Comparison of ENCODE assay signal across 1 cellular context in genomic region chr9:123406691-123407536, GRCh38.
TF ChIP-seq lines count a peak whose summit lies in the region.

No MANE protein-coding gene starts in this region.

TF ChIP-seq in K562, 482 proteins besides CTCF, POLR2A, EP300 and RAD21 (continued from another document and continues in another):
- no peak for TF ChIP-seq ZBTB5 (IDR thresholded peaks at IDR 0.05)
- TF ChIP-seq SIX5 (IDR thresholded peaks at IDR 0.05; ENCODE audit: borderline replicate concordance in 1 of 2, insufficient read depth in 1 of 2, low read depth in 1 of 2, low read length in 2 of 2): no peak
- no peak for TF ChIP-seq ZNF23 (CRISPR knock-in tag; IDR thresholded peaks at IDR 0.05)
- TF ChIP-seq TRIM25 (IDR thresholded peaks at IDR 0.05; ENCODE audit: borderline replicate concordance): no peak
- TF ChIP-seq TCF15 (CRISPR knock-in tag; IDR thresholded peaks at IDR 0.05): no peak
- TF ChIP-seq HES1 (IDR thresholded peaks at IDR 0.05; ENCODE audit: low read depth): 0 out of 2 replicates have a peak, but pooled peaks have one; percentile 35
- TF ChIP-seq LCOR (CRISPR knock-in tag; IDR thresholded peaks at IDR 0.05): no peak
- no peak for TF ChIP-seq FOXJ3 (CRISPR knock-in tag; IDR thresholded peaks at IDR 0.05)
- TF ChIP-seq RNF219 (CRISPR knock-in tag; IDR thresholded peaks at IDR 0.05): no peak
- no peak for TF ChIP-seq ZNF3 (CRISPR knock-in tag; IDR thresholded peaks at IDR 0.05)
- TF ChIP-seq HDAC6 (IDR thresholded peaks at IDR 0.05; ENCODE audit: low read depth, low read length): no peak
- TF ChIP-seq ZSCAN29 (IDR thresholded peaks at IDR 0.05): no peak
- no peak for TF ChIP-seq ZNF174 (CRISPR knock-in tag; IDR thresholded peaks at IDR 0.05)
- TF ChIP-seq DDX20 (tag; IDR thresholded peaks at IDR 0.05; ENCODE audit: low read depth): no peak
- no peak for TF ChIP-seq ZNF444 (CRISPR knock-in tag; IDR thresholded peaks at IDR 0.05)
- no peak for TF ChIP-seq YBX1 (IDR thresholded peaks at IDR 0.05)
- TF ChIP-seq ZNF512 (tag; IDR thresholded peaks at IDR 0.05): no peak
- TF ChIP-seq CBX8 (IDR thresholded peaks at IDR 0.05; ENCODE audit: borderline replicate concordance, extremely low read depth, low read depth, low read length, poor library complexity, severe bottlenecking): no peak
- TF ChIP-seq POLR2G (IDR thresholded peaks at IDR 0.05; ENCODE audit: low read depth, low read length): no peak
- TF ChIP-seq SIN3B (IDR thresholded peaks at IDR 0.05; ENCODE audit: low read depth): no peak
- TF ChIP-seq MXD1 (CRISPR knock-in tag; IDR thresholded peaks at IDR 0.05; ENCODE audit: borderline replicate concordance, poor library complexity, severe bottlenecking): no peak
- TF ChIP-seq SAFB2 (IDR thresholded peaks at IDR 0.05; ENCODE audit: borderline replicate concordance, low read depth, low read length, severe bottlenecking): no peak
- no peak for TF ChIP-seq E2F8 (IDR thresholded peaks at IDR 0.05; ENCODE audit: low read depth, partially characterized antibody)
- TF ChIP-seq FOXA1 (IDR thresholded peaks at IDR 0.05; ENCODE audit: borderline replicate concordance): no peak
- no peak for TF ChIP-seq ZNF518B (CRISPR knock-in tag; IDR thresholded peaks at IDR 0.05)
- TF ChIP-seq ZNF75A (CRISPR knock-in tag; IDR thresholded peaks at IDR 0.05): no peak
- TF ChIP-seq CHD4 (IDR thresholded peaks at IDR 0.05; ENCODE audit: insufficient read depth, insufficient replicate concordance, low read depth, low read length, poor library complexity, severe bottlenecking): no peak
- TF ChIP-seq CCAR2 (IDR thresholded peaks at IDR 0.05; ENCODE audit: low read depth, low read length): no peak
- TF ChIP-seq BDP1 (IDR thresholded peaks at IDR 0.05; ENCODE audit: insufficient read depth, insufficient read length): no peak
- TF ChIP-seq CLOCK (CRISPR knock-in tag; IDR thresholded peaks at IDR 0.05; ENCODE audit: borderline replicate concordance): no peak
- TF ChIP-seq PTBP1 (IDR thresholded peaks at IDR 0.05; ENCODE audit: low read depth, low read length): no peak
- 0 out of 4 replicates have a peak, but pooled peaks of 1 of the 2 experiments have one; percentile 10 for TF ChIP-seq FOXA3 (CRISPR knock-in tag; conservative IDR thresholded peaks at IDR 0.05 in 1 of 2, IDR thresholded peaks at IDR 0.05 in 1 of 2)
- TF ChIP-seq ZNF197 (CRISPR knock-in tag; IDR thresholded peaks at IDR 0.05; ENCODE audit: low read depth): no peak
- no peak for TF ChIP-seq TFAM (CRISPR knock-in tag; conservative IDR thresholded peaks at IDR 0.05)
- no peak for TF ChIP-seq TEAD4 (IDR thresholded peaks at IDR 0.05; ENCODE audit: low read length)
- TF ChIP-seq TEAD4 (CRISPR knock-in tag; IDR thresholded peaks at IDR 0.05; ENCODE audit: borderline replicate concordance): no peak
- no peak for TF ChIP-seq ZBTB11 (CRISPR knock-in tag; IDR thresholded peaks at IDR 0.05)
